34 cellular contexts compared by ENCODE assay signal in genomic region chr12:1640630-1641234, GRCh38. TPM values are rescaled to one million over a fixed set of nuclear protein-coding genes. Genes with fewer than 3 reads are reported as not detected.
"Had no signal": no experiment of that assay in that cellular context is flagged by ENCODE, and none has a peak within 500 bp of the region (broad histone marks: within the 10 kb centered on the region; RNA-seq: fewer than 3 reads in every experiment).

No MANE protein-coding gene starts in this region.

- H3K4me1 ChIP-seq: prostate gland had no signal

- DNase-seq: activated CD4-positive, alpha-beta T cell treated with anti-CD3 and anti-CD28 coated beads, Interleukin-2, amount 10 ng/mL, durations not matched to agents 24 days and 14 days; activated CD4-positive, CD25-positive, alpha-beta regulatory T cell treated with anti-CD3 and anti-CD28 coated beads, Interleukin-2, amount 50 U/mL, for 72 hours; activated CD8-positive, alpha-beta memory T cell treated with anti-CD3 and anti-CD28 coated beads, Interleukin-2, amount 50 U/mL, for 4 hours; activated effector memory CD4-positive, alpha-beta T cell treated with anti-CD3 and anti-CD28 coated beads, Interleukin-2, amount 50 U/mL, for 16 hours; activated naive CD4-positive, alpha-beta T cell treated with anti-CD3 and anti-CD28 coated beads for 36 hours; activated naive CD8-positive, alpha-beta T cell treated with anti-CD3 and anti-CD28 coated beads for 36 hours; activated T-cell treated with anti-CD3 and anti-CD28 coated beads, Interleukin-2, amount 50 U/mL, for 1 hour; adrenal gland; aorta; brain microvascular endothelial cell; cortex of kidney; effector memory CD8-positive, alpha-beta T cell; foreskin fibroblast; heart right ventricle; kidney glomerular epithelial cell; mesendoderm; mucosa of descending colon; retina; sigmoid colon; small intestine; stimulated activated CD4-positive, alpha-beta T cell treated with anti-CD3 and anti-CD28 coated beads, Interleukin-4, amount 100 ng/mL, for 24 hours; T1000; trophoblast cell had no signal

- ATAC-seq: effector memory CD8-positive, alpha-beta T cell; heart right ventricle; left lobe of liver; mucosa of descending colon; natural killer cell treated with Interleukin-12 subunit alpha and Interleukin-12 subunit beta and Interleukin-15 and Interleukin-18, amount 100 ng/mL, for 72 hours; stimulated activated effector memory CD8-positive, alpha-beta T cell treated with anti-CD3 and anti-CD28 coated beads, Interleukin-12 subunit alpha, Interleukin-12 subunit beta, amount 100 ng/mL, for 72 hours had no signal

- H3K27ac ChIP-seq: adrenal gland, brain microvascular endothelial cell, heart right ventricle, prostate gland, thoracic aorta had no signal

- H3K36me3 Mint-ChIP-seq: activated CD4-positive, alpha-beta memory T cell treated with anti-CD3 and anti-CD28 coated beads for 36 hours; activated naive CD8-positive, alpha-beta T cell treated with anti-CD3 and anti-CD28 coated beads for 36 hours; natural killer cell treated with Interleukin-12 subunit alpha and Interleukin-12 subunit beta and Interleukin-15 and Interleukin-18, amount 100 ng/mL, for 72 hours; stimulated activated effector memory CD8-positive, alpha-beta T cell treated with anti-CD3 and anti-CD28 coated beads, Interleukin-12 subunit alpha, Interleukin-12 subunit beta, amount 100 ng/mL, for 72 hours had no signal

- H3K4me3 Mint-ChIP-seq: activated CD4-positive, alpha-beta memory T cell treated with anti-CD3 and anti-CD28 coated beads for 36 hours; activated naive CD4-positive, alpha-beta T cell treated with anti-CD3 and anti-CD28 coated beads for 36 hours; activated naive CD8-positive, alpha-beta T cell treated with anti-CD3 and anti-CD28 coated beads for 36 hours; effector memory CD8-positive, alpha-beta T cell; natural killer cell treated with Interleukin-12 subunit alpha and Interleukin-12 subunit beta and Interleukin-15 and Interleukin-18, amount 100 ng/mL, for 72 hours; stimulated activated effector memory CD8-positive, alpha-beta T cell treated with anti-CD3 and anti-CD28 coated beads, Interleukin-12 subunit alpha, Interleukin-12 subunit beta, amount 100 ng/mL, for 72 hours; stimulated activated naive CD8-positive, alpha-beta T cell treated with anti-CD3 and anti-CD28 coated beads, Interleukin-15, Interleukin-2, amounts not matched to agents 100 ng/mL and 50 ng/mL, for 24 hours had no signal

- H3K4me1 Mint-ChIP-seq: activated CD4-positive, alpha-beta T cell treated with anti-CD3 and anti-CD28 coated beads, Interleukin-2, amount 10 ng/mL, durations not matched to agents 24 days and 14 days; stimulated activated effector memory CD8-positive, alpha-beta T cell treated with anti-CD3 and anti-CD28 coated beads, Interleukin-12 subunit alpha, Interleukin-12 subunit beta, amount 100 ng/mL, for 72 hours had no signal

- H3K36me3 ChIP-seq: adrenal gland, brain microvascular endothelial cell, heart right ventricle, thoracic aorta had no signal

- H3K27me3 Mint-ChIP-seq: activated naive CD8-positive, alpha-beta T cell treated with anti-CD3 and anti-CD28 coated beads for 36 hours; stimulated activated naive CD8-positive, alpha-beta T cell treated with anti-CD3 and anti-CD28 coated beads, Interleukin-15, Interleukin-2, amounts not matched to agents 100 ng/mL and 50 ng/mL, for 24 hours had no signal

- H3K4me3 ChIP-seq: adrenal gland, heart right ventricle, lung, mucosa of descending colon, prostate gland, sigmoid colon, thoracic aorta had no signal

- H3K9me3 Mint-ChIP-seq: activated CD4-positive, alpha-beta memory T cell treated with anti-CD3 and anti-CD28 coated beads for 36 hours; activated CD4-positive, alpha-beta T cell treated with anti-CD3 and anti-CD28 coated beads, Interleukin-2, amount 10 ng/mL, durations not matched to agents 24 days and 14 days; activated naive CD4-positive, alpha-beta T cell treated with anti-CD3 and anti-CD28 coated beads for 36 hours; activated naive CD8-positive, alpha-beta T cell treated with anti-CD3 and anti-CD28 coated beads for 36 hours; activated T-helper 1 cell treated with anti-CD3 and anti-CD28 coated beads, Interleukin-12 subunit alpha, Interleukin-12 subunit beta, Interleukin-2, Interleukin-4 antibody, amounts not matched to agents 30 ng/mL and 10 ng/mL and 1 ng/mL, durations not matched to agents 14 hours and 24 hours and 36 hours; effector memory CD8-positive, alpha-beta T cell; natural killer cell treated with Interleukin-12 subunit alpha and Interleukin-12 subunit beta and Interleukin-15 and Interleukin-18, amount 100 ng/mL, for 72 hours; stimulated activated effector memory CD8-positive, alpha-beta T cell treated with anti-CD3 and anti-CD28 coated beads, Interleukin-12 subunit alpha, Interleukin-12 subunit beta, amount 100 ng/mL, for 72 hours; stimulated activated naive CD8-positive, alpha-beta T cell treated with anti-CD3 and anti-CD28 coated beads, Interleukin-15, Interleukin-2, amounts not matched to agents 100 ng/mL and 50 ng/mL, for 24 hours had no signal

- H3K9me3 ChIP-seq: adrenal gland, heart right ventricle, mucosa of descending colon, prostate gland, sigmoid colon, thoracic aorta had no signal

- H3K27ac Mint-ChIP-seq: activated CD4-positive, alpha-beta memory T cell treated with anti-CD3 and anti-CD28 coated beads for 36 hours; activated CD4-positive, alpha-beta T cell treated with anti-CD3 and anti-CD28 coated beads, Interleukin-2, amount 10 ng/mL, durations not matched to agents 24 days and 14 days; activated naive CD4-positive, alpha-beta T cell treated with anti-CD3 and anti-CD28 coated beads for 36 hours; activated naive CD8-positive, alpha-beta T cell treated with anti-CD3 and anti-CD28 coated beads for 36 hours; activated T-helper 1 cell treated with anti-CD3 and anti-CD28 coated beads, Interleukin-12 subunit alpha, Interleukin-12 subunit beta, Interleukin-2, Interleukin-4 antibody, amounts not matched to agents 30 ng/mL and 10 ng/mL and 1 ng/mL, durations not matched to agents 14 hours and 24 hours and 36 hours; natural killer cell treated with Interleukin-12 subunit alpha and Interleukin-12 subunit beta and Interleukin-15 and Interleukin-18, amount 100 ng/mL, for 72 hours; stimulated activated effector memory CD8-positive, alpha-beta T cell treated with anti-CD3 and anti-CD28 coated beads, Interleukin-12 subunit alpha, Interleukin-12 subunit beta, amount 100 ng/mL, for 72 hours; stimulated activated naive CD8-positive, alpha-beta T cell treated with anti-CD3 and anti-CD28 coated beads, Interleukin-15, Interleukin-2, amounts not matched to agents 100 ng/mL and 50 ng/mL, for 24 hours had no signal

- H3K27me3 ChIP-seq: adrenal gland, brain microvascular endothelial cell, sigmoid colon had no signal

RNA-seq across cellular contexts. Expression of gene WNT5B, which starts 11.7 kb away (rescaled TPM):
- total RNA-seq: activated CD4-positive, alpha-beta memory T cell treated with anti-CD3 and anti-CD28 coated beads for 36 hours; activated CD8-positive, alpha-beta memory T cell treated with anti-CD3 and anti-CD28 coated beads for 36 hours; activated naive CD4-positive, alpha-beta T cell treated with anti-CD3 and anti-CD28 coated beads for 36 hours; endothelial cell of umbilical vein had no signal
